ENCODE assay signal across 1 cellular context in genomic region chr4:111031180-111031579, GRCh38.
TF ChIP-seq lines count a peak whose summit lies in the region.

No MANE protein-coding gene starts in this region.

TF ChIP-seq in GM23338, 12 proteins besides CTCF, POLR2A, EP300 and RAD21 (continued from another document):
- TF ChIP-seq ZNF462 (CRISPR knock-in tag; IDR thresholded peaks at IDR 0.05): no peak
- no peak for TF ChIP-seq ZNF331 (CRISPR knock-in tag; IDR thresholded peaks at IDR 0.05; ENCODE audit: low read depth)
- TF ChIP-seq STAT1 (IDR thresholded peaks at IDR 0.05; ENCODE audit: unreplicated experiment): no peak
- no peak for TF ChIP-seq POLR2AphosphoS5 (IDR thresholded peaks at IDR 0.05; ENCODE audit: low read depth)
